ENCODE assay signal across 8 cellular contexts in genomic region chr3:59575113-59576001, GRCh38.
DNase-seq lines count a peak whose midpoint lies in the region; TF ChIP-seq lines count a peak whose summit lies in the region.

No MANE protein-coding gene starts in this region.

- no peak overlapping the region for H3K9ac ChIP-seq in parathyroid adenoma

- intact Hi-C loops in transverse colon (cut with DNase I; ENCODE audit: low total_unique reads) = loop anchor here (10.0 kb wide), 1 partner anchor 279 kb away; no protein-coding TSS in a partner anchor

- no peak for TF ChIP-seq POLR2A in transverse colon (IDR thresholded peaks at IDR 0.05)

- H3K79me2 ChIP-seq in parathyroid adenoma = no peaks in the 10 kb centered on the region

- H3K4me3 ChIP-seq in MG63 (no peak overlapping the region), parathyroid adenoma (ENCODE audit: low read depth, low read length) (no peak overlapping the region), transverse colon (no peak overlapping the region)

- H3K36me3 ChIP-seq in MG63 = no peaks in the 10 kb centered on the region
- H3K36me3 ChIP-seq in parathyroid adenoma (ENCODE audit: control insufficient read depth, insufficient read depth, low read length) = no peaks in the 10 kb centered on the region
- no peaks in the 10 kb centered on the region for H3K36me3 ChIP-seq in transverse colon

- peak overlapping the region; percentile 20 for H2AFZ ChIP-seq in parathyroid adenoma

- in situ Hi-C loops in transverse colon (cut with MboI; ENCODE audit: low pct_ligation_motif_present in 1 of 4, low pct_unique_long_range_greater_than_20kb in 1 of 4, low sequenced_read_pairs in 3 of 4) = loop anchor here in 2 of 4 donors (10.0 kb wide), 2 partner anchors 279 to 289 kb away; no protein-coding TSS in a partner anchor

- TF ChIP-seq CTCF in parathyroid adenoma (IDR thresholded peaks at IDR 0.05) = peak; percentile 96
- TF ChIP-seq CTCF in transverse colon (IDR thresholded peaks at IDR 0.05) = peak; percentile 91 to 98 (median 96)

- H3K4me1 ChIP-seq in parathyroid adenoma = no peaks in the 10 kb centered on the region
- peaks cover 0 to 10% (median 0%) of the 10 kb centered on the region in 4 donors for H3K4me1 ChIP-seq in transverse colon

- no peak for TF ChIP-seq EP300 in transverse colon (IDR thresholded peaks at IDR 0.05; ENCODE audit: low read depth)

- 24 to 41% methylated on average over 5 to 11 of the region's 11 CpGs for WGBS in transverse colon (ENCODE audit: low coverage in 1 of 2), 2 donors

- H3K27ac ChIP-seq in parathyroid adenoma = no peak overlapping the region
- H3K27ac ChIP-seq in transverse colon = no peak overlapping the region

- H3K27me3 ChIP-seq in MG63 (no peaks in the 10 kb centered on the region), parathyroid adenoma (ENCODE audit: control insufficient read depth, insufficient read depth, low read length) (no peaks in the 10 kb centered on the region), transverse colon (no peaks in the 10 kb centered on the region)

- DNase-seq in Daoy (ENCODE audit: low read depth) (peak; percentile 44), H4 (ENCODE audit: low spot score) (peak; percentile 48), MG63 (peak; percentile 57), SHP77 treated with DMSO at 0.1 percent for 48 hours (lab: John Stamatoyannopoulos, UW) (peak; percentile 52), globus pallidus (ENCODE audit: low spot score) (peak; percentile 83), transverse colon (peak; percentile 88)
- DNase-seq in activated effector memory CD4-positive, alpha-beta T cell treated with anti-CD3 and anti-CD28 coated beads, Interleukin-2, amount 50 U/mL, for 16 hours = peak; percentile 94

- H3K9me3 ChIP-seq in MG63 (no peaks in the 10 kb centered on the region), parathyroid adenoma (ENCODE audit: control insufficient read depth, low read length) (no peaks in the 10 kb centered on the region), transverse colon (no peaks in the 10 kb centered on the region)

- no peak overlapping the region for H3K4me2 ChIP-seq in parathyroid adenoma (ENCODE audit: low read length)

Comparison
In these comparisons a context has a peak if more than half of its experiments do, and no peak if none do; other contexts are left out.
1. DNase-seq: peak in every context shown above with its lines; median percentile 94 in activated effector memory CD4-positive, alpha-beta T cell treated with anti-CD3 and anti-CD28 coated beads, Interleukin-2, amount 50 U/mL, for 16 hours; 88 in transverse colon; 83 in globus pallidus; 57 in MG63; 52 in SHP77 treated with DMSO at 0.1 percent for 48 hours; 48 in H4; 44 in Daoy.